Comparison of ENCODE assay signal across 8 cellular contexts in the genomic region with DNA sequence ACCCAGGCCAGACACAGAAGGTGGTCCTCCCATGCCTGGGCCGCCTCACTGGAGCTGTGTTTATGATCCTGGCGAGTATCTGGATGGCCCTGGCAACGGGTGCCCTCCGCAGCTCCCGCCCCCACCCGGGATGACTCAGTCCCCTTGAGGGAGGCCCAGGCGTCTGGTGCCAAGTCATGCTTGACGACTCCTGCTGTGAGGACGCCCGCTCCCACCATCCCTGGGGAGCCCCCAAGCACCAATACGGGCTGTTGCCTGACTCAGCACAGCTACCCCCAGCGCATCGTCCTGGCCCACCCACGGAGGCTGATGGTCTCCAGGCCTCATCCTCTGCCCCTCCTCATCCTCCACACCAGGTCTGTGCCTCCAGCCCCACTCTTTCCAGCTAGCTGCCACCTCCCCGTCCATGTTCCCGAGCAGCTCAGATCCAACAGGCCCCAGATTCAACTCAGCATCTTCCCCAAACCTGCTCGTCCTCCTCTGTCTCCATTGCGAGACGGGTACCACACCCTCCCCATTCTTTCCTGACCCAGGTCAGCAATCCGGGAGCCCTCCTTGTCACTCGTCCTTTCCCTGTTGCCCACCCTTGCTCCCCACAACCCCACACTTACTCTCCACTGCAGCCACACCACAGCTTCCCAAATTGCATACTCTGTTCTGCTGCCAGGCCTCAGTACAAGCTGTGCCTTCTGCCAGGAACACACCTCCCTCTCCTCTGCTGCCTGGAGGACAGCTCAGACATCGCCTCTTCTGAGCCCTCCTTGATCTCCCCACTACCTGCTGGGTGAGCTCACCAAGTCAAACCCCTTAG. TPM values are rescaled to one million over a fixed set of nuclear protein-coding genes. Genes with fewer than 3 reads are reported as not detected.
DNase-seq lines count a peak whose midpoint lies in the region; ATAC-seq and TF ChIP-seq lines count a peak whose summit lies in the region.

No MANE protein-coding gene starts in this region.

- no peak overlapping the region for H3K27ac Mint-ChIP-seq in GM23338

- no peaks in the 10 kb centered on the region for H3K27me3 ChIP-seq in esophagus (ENCODE audit: control insufficient read depth in 1 of 2, insufficient read depth in 2 of 2, low read length in 2 of 2)
- no peaks in the 10 kb centered on the region for H3K27me3 ChIP-seq in GM23338 (ENCODE audit: insufficient read depth)

- no peaks in the 10 kb centered on the region for H3K9me3 ChIP-seq in esophagus (ENCODE audit: control insufficient read depth in 2 of 2, insufficient read depth in 1 of 2, low read depth in 1 of 2, low read length in 1 of 2)

- DNase-seq in A172 (ENCODE audit: low spot score) (peak; percentile 97), GM03348 (ENCODE audit: low spot score) (peak; percentile 94), SK-MEL-5 (ENCODE audit: low read depth, low spot score) (peak; percentile 24), posterior cingulate gyrus (peak in 9 of 10 donors; percentile 34 to 95 (median 71)), LoVo (ENCODE audit: low spot score) (no peak), GM23338 (ENCODE audit: low spot score) (no peak), AML-193 (lab: John Stamatoyannopoulos, UW) (no peak)

- H3K4me2 ChIP-seq in GM23338, result no peak overlapping the region

- 30 to 47% methylated on average over 22 of the region's 22 CpGs for WGBS in esophagus, 2 donors

- ATAC-seq in GM23338, result no peak

- peaks cover 17% of the 10 kb centered on the region; the same call in 1 of the 2 replicates for H3F3A ChIP-seq in GM23338 (replicated peaks; ENCODE audit: low read depth)

- no peak for TF ChIP-seq CTCF in GM23338 (conservative IDR thresholded peaks at IDR 0.05; ENCODE audit: low read depth in 2 of 2)

- peaks cover 48% of the 10 kb centered on the region for H3K4me1 Mint-ChIP-seq in GM23338

- no peak overlapping the region for H2AFZ ChIP-seq in GM23338

- no peaks in the 10 kb centered on the region; the same call in 2 of the 3 replicates for H3K36me3 Mint-ChIP-seq in GM23338 (ENCODE audit: low read depth)

- peaks cover 24% of the 10 kb centered on the region for H3K27me3 Mint-ChIP-seq in GM23338 (ENCODE audit: insufficient read depth, low read depth, poor library complexity)

- H3K79me2 ChIP-seq in GM23338 (replicated peaks; ENCODE audit: insufficient read depth), result 0 out of 2 replicates have a peak, but pooled peaks cover 4% of the 10 kb centered on the region

- peaks cover 0 to under 1% of the 10 kb centered on the region in 2 donors for H3K36me3 ChIP-seq in esophagus (ENCODE audit: control insufficient read depth in 2 of 2, insufficient read depth in 2 of 2, low read length in 1 of 2)
- no peaks in the 10 kb centered on the region for H3K36me3 ChIP-seq in GM23338 (ENCODE audit: insufficient read depth)

- no peak overlapping the region for H3K4me3 ChIP-seq in esophagus (ENCODE audit: low read depth in 1 of 2, low read length in 2 of 2)
- H3K4me3 ChIP-seq in GM23338, result no peak overlapping the region

- intact Hi-C loops in posterior cingulate gyrus (cut with DNase I), result no loop called here

- peaks cover 3% of the 10 kb centered on the region; the same call in 1 of the 3 replicates for H3K9me3 Mint-ChIP-seq in GM23338

- H3K4me3 Mint-ChIP-seq in GM23338, result no peak overlapping the region; the same call in 2 of the 3 replicates

- in situ Hi-C loops in SK-MEL-5 (cut with HindIII; ENCODE audit: low pct_unique_long_range_greater_than_20kb, low sequenced_read_pairs), result no loop called here

- H3K9me2 ChIP-seq in GM23338 (ENCODE audit: insufficient read depth), result no peaks in the 10 kb centered on the region

- peak overlapping the region; percentile 90 for H3K27ac ChIP-seq in esophagus (ENCODE audit: low read depth in 2 of 2, low read length in 1 of 2)
- no peak overlapping the region for H3K27ac ChIP-seq in GM23338 (ENCODE audit: low read depth)

- H3K4me1 ChIP-seq in esophagus (ENCODE audit: control insufficient read depth in 2 of 2, insufficient read depth in 2 of 2, low read length in 1 of 2) (peaks cover 6 to 58% of the 10 kb centered on the region in 2 donors), GM23338 (ENCODE audit: insufficient read depth) (peaks cover 28% of the 10 kb centered on the region)

- H4K20me1 ChIP-seq in GM23338 (replicated peaks; ENCODE audit: insufficient read depth), result no peaks in the 10 kb centered on the region; the same call in 1 of the 2 replicates

TF ChIP-seq in GM23338, 12 proteins besides CTCF, POLR2A, EP300 and RAD21 (continues in another document):
- TF ChIP-seq ZNF114 (CRISPR knock-in tag; IDR thresholded peaks at IDR 0.05), result no peak
- TF ChIP-seq JUNB (IDR thresholded peaks at IDR 0.05; ENCODE audit: unreplicated experiment), result no peak

RNA-seq across cellular contexts. Expression of a gene that starts 2.6 kb away (rescaled TPM):
- total RNA-seq in A172 (2014; rRNA removed; shearing (Covaris generic)), result 11.2 and 12.9 TPM in 2 replicates
- total RNA-seq in SK-MEL-5 (2014; rRNA removed; shearing (Covaris generic)), result 4.9 and 5.4 TPM in 2 replicates
- polyA plus RNA-seq in SK-MEL-5 (2015; cell fraction: cytosol; rRNA removed), result 4.1 and 5.7 TPM in 2 replicates
- 13.1 and 14.2 TPM in 2 replicates for polyA plus RNA-seq in SK-MEL-5 (2015; cell fraction: nucleus; rRNA removed)
- polyA plus RNA-seq in esophagus (1 to 10 TPM; 4.9 to 5.3 TPM), GM23338 (2016; fragmentation: Nextera tagmentation; extraction: Ambion mirVana) (4.3 TPM in 2 replicates)
- total RNA-seq in GM23338 (2014; rRNA removed; shearing (Covaris generic)), result 7.1 and 8.7 TPM in 2 replicates

RNA-seq across cellular contexts. Expression of a gene that starts 26.0 kb away (rescaled TPM):
- total RNA-seq in A172 (2014; rRNA removed; shearing (Covaris generic)), result 0.67 and 1.2 TPM in 2 replicates
- not detected in 2 replicates for total RNA-seq in SK-MEL-5 (2014; rRNA removed; shearing (Covaris generic))
- not detected in 2 replicates for polyA plus RNA-seq in SK-MEL-5 (2015; cell fraction: cytosol; rRNA removed)
- not detected in 2 replicates for polyA plus RNA-seq in SK-MEL-5 (2015; cell fraction: nucleus; rRNA removed)
- polyA plus RNA-seq in esophagus, result 1 to 10 TPM; 5.9 to 7.1 TPM
- 0.19 and 2.2 TPM in 2 replicates for total RNA-seq in GM23338 (2014; rRNA removed; shearing (Covaris generic))
- polyA plus RNA-seq in GM23338 (2016; fragmentation: Nextera tagmentation; extraction: Ambion mirVana), result 0.17 and 0.31 TPM in 2 replicates

RNA-seq across cellular contexts. Expression of a gene that starts 44.2 kb away (rescaled TPM):
- 22.1 and 28.1 TPM in 2 replicates for total RNA-seq in A172 (2014; rRNA removed; shearing (Covaris generic))
- total RNA-seq in SK-MEL-5 (2014; rRNA removed; shearing (Covaris generic)), result 20.9 and 29.0 TPM in 2 replicates
- polyA plus RNA-seq in SK-MEL-5 (2015; cell fraction: cytosol; rRNA removed), result 11.3 and 13.6 TPM in 2 replicates
- 79.6 and 86.7 TPM in 2 replicates for polyA plus RNA-seq in SK-MEL-5 (2015; cell fraction: nucleus; rRNA removed)
- polyA plus RNA-seq in esophagus (10 to 100 TPM; 17.1 to 18.9 TPM), GM23338 (2016; fragmentation: Nextera tagmentation; extraction: Ambion mirVana) (28.1 and 35.5 TPM in 2 replicates)
- total RNA-seq in GM23338 (2014; rRNA removed; shearing (Covaris generic)), result 34.6 and 42.8 TPM in 2 replicates

Comparison
In these comparisons a context has a peak if more than half of its experiments do, and no peak if none do; other contexts are left out.
1. DNase-seq: peak in A172 (single experiment), GM03348 (single experiment), SK-MEL-5 (single experiment) and posterior cingulate gyrus (9 of 10); none in LoVo (single experiment), GM23338 (single experiment) and AML-193 (0 of 2).